12 cellular contexts compared by ENCODE assay signal in the genomic region with DNA sequence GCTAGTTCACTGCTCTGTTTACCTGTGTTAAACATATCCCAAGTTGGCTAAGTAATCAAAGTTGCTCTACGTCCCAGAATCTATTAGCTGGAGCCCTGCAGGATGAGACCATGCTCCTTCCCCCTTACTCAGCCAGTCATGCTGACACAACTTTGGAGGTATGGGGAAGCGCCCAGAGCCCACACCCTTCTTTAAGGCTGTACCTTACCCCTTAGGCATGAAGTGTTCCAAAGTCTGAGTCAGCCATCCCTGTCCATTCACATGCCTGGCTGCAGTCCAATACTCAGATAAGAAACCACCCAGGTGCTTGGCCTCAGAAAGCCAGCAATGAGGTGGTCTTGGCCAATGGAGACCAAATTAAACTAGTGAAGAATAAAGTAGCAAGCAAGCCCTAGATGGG.
DNase-seq lines count a peak whose midpoint lies in the region; ATAC-seq, FAIRE-seq and TF ChIP-seq lines count a peak whose summit lies in the region.
"Had no signal": no experiment of that assay in that cellular context is flagged by ENCODE, and none has a peak within 500 bp of the region (broad histone marks: within the 10 kb centered on the region; RNA-seq: fewer than 3 reads in every experiment).

No MANE protein-coding gene starts in this region.

- no peaks in the 10 kb centered on the region for H3K27me3 Mint-ChIP-seq in astrocyte (ENCODE audit: low read depth, unreplicated experiment)
- H3K27me3 Mint-ChIP-seq: central memory CD8-positive, alpha-beta T cell had no signal

- no peaks in the 10 kb centered on the region for H4K20me1 ChIP-seq in astrocyte (ENCODE audit: insufficient read depth, low read length)

- no peaks in the 10 kb centered on the region for H3K36me3 Mint-ChIP-seq in astrocyte (ENCODE audit: low read depth, unreplicated experiment)

- FAIRE-seq in astrocyte (lab: Jason Lieb, UNC), result no peak
- FAIRE-seq: G401.6, islet of Langerhans had no signal

- no peak overlapping the region for H3K27ac ChIP-seq in astrocyte (ENCODE audit: low read depth, low read length)

- DNase-seq in Right ventricle myocardium inferior (ENCODE audit: missing footprints) (no peak), Right ventricle myocardium superior (no peak), astrocyte (ENCODE audit: low read depth) (peak; percentile 48), left colon (peak; percentile 75 to 88), GM13976 (ENCODE audit: low spot score) (no peak), NCI-H524 treated with DMSO at 0.1 percent for 48 hours (lab: John Stamatoyannopoulos, UW) (no peak), hippocampal formation (lab: John Stamatoyannopoulos, UW) (no peak), globus pallidus (ENCODE audit: low spot score) (no peak)
- DNase-seq: NCI-H2227 treated with DMSO at 0.1 percent for 48 hours had no signal

- H3K9ac ChIP-seq in astrocyte (ENCODE audit: low read length), result no peak overlapping the region

- H3K27me3 ChIP-seq in astrocyte (ENCODE audit: insufficient read depth, low read length), result no peaks in the 10 kb centered on the region

- intact Hi-C loops in Right ventricle myocardium inferior (cut with DNase I) (no loop called here), Right ventricle myocardium superior (cut with DNase I) (no loop called here), left colon (cut with DNase I, micrococcal nuclease) (no loop called here)

- ATAC-seq in Right ventricle myocardium inferior, result peak; percentile 28
- ATAC-seq in Right ventricle myocardium superior (ENCODE audit: poor library complexity), result no peak
- ATAC-seq in left colon, result peak; percentile 92

- TF ChIP-seq CTCF in astrocyte (IDR thresholded peaks at IDR 0.05; ENCODE audit: insufficient read depth, low read depth, low read length) (no peak), GM13976 (IDR thresholded peaks at IDR 0.05; ENCODE audit: borderline replicate concordance, control extremely low read depth, extremely low read depth, insufficient read depth, missing control alignments) (no peak)

- H3K79me2 ChIP-seq in astrocyte (ENCODE audit: insufficient read depth, low read length), result no peaks in the 10 kb centered on the region

- no peak overlapping the region for H3K4me3 Mint-ChIP-seq in astrocyte (ENCODE audit: unreplicated experiment)
- H3K4me3 Mint-ChIP-seq: central memory CD8-positive, alpha-beta T cell had no signal

- H3K4me1 Mint-ChIP-seq in astrocyte (ENCODE audit: low read depth, unreplicated experiment), result peaks cover 11% of the 10 kb centered on the region

- H3K27ac Mint-ChIP-seq in astrocyte (ENCODE audit: unreplicated experiment), result no peak overlapping the region

- H2AFZ ChIP-seq in astrocyte (ENCODE audit: low read depth, low read length), result no peak overlapping the region

- H3K36me3 ChIP-seq in astrocyte (ENCODE audit: insufficient read depth, low read length), result no peaks in the 10 kb centered on the region

- in situ Hi-C loops in GM13976 (cut with MboI; ENCODE audit: low sequenced_read_pairs, unreplicated experiment), result no loop called here

- no peaks in the 10 kb centered on the region for H3K9me3 ChIP-seq in astrocyte (ENCODE audit: insufficient read depth, low read depth, low read length)

- H3K4me3 ChIP-seq in astrocyte (ENCODE audit: insufficient read depth, low read depth, low read length), result no peak overlapping the region

- H3K9me3 Mint-ChIP-seq in astrocyte (ENCODE audit: unreplicated experiment), result no peaks in the 10 kb centered on the region
- H3K9me3 Mint-ChIP-seq: central memory CD8-positive, alpha-beta T cell had no signal

- no peak overlapping the region for H3K4me2 ChIP-seq in astrocyte (ENCODE audit: low read length)

- peaks cover 4% of the 10 kb centered on the region for H3K4me1 ChIP-seq in astrocyte (ENCODE audit: insufficient read depth, low read length)

Comparison
In these comparisons a context has a peak if more than half of its experiments do, and no peak if none do; other contexts are left out.
1. DNase-seq: peak in astrocyte (single experiment) and left colon (2 of 2); none in Right ventricle myocardium inferior (single experiment), Right ventricle myocardium superior (single experiment), GM13976 (single experiment), NCI-H524 treated with DMSO at 0.1 percent for 48 hours (single experiment), hippocampal formation (0 of 2) and globus pallidus (single experiment).